1 cellular context compared by ENCODE assay signal in genomic region chr17:37368577-37368976, GRCh38.
TF ChIP-seq lines count a peak whose summit lies in the region.

No MANE protein-coding gene starts in this region.

TF ChIP-seq in WTC11, 78 proteins besides CTCF, POLR2A, EP300 and RAD21:
- TF ChIP-seq ZNF317 (CRISPR knock-in tag; IDR thresholded peaks at IDR 0.05; ENCODE audit: borderline replicate concordance, low read depth) (no peak), AR (CRISPR knock-in tag; IDR thresholded peaks at IDR 0.05) (no peak), SMAD3 (CRISPR knock-in tag; IDR thresholded peaks at IDR 0.05; ENCODE audit: borderline replicate concordance) (no peak)
